Comparison of ENCODE assay signal across 4 cellular contexts in the genomic region with DNA sequence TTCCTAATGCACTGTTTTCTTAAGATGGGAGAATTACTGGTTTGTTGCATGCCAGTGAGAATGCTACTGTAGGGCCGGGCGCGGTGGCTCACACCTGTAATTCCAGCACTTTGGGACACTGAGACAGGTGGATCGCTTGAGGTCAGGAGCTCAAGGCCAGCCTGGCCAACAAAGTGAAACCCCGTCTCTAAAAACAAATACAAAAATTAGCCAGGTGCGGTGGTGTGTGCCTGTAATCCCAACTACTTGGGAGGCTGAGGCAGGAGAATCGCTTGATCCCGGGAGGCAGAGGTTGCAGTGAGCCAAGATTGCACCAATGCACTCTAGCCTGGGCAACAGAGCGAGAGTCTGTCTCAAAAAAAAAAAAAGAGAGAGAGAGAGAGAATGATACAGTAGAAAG. TPM values are rescaled to one million over a fixed set of nuclear protein-coding genes. Genes with fewer than 3 reads are reported as not detected.
"Had no signal": no experiment of that assay in that cellular context is flagged by ENCODE, and none has a peak within 500 bp of the region (broad histone marks: within the 10 kb centered on the region; RNA-seq: fewer than 3 reads in every experiment).

No MANE protein-coding gene starts in this region.

RNA-seq across cellular contexts. Expression of a gene that starts 16.0 kb away (rescaled TPM):
- total RNA-seq: M059J, Right ventricle myocardium superior, RPMI7951, SJSA1 had no signal

RNA-seq across cellular contexts. Expression of a gene that starts 58.1 kb away (rescaled TPM):
- total RNA-seq: SJSA1 had no signal
